In genomic region chr6:45419574-45420082, GRCh38 we compare ENCODE assay signal across 8 cellular contexts. TPM values are rescaled to one million over a fixed set of nuclear protein-coding genes. Genes with fewer than 3 reads are reported as not detected.
DNase-seq lines count a peak whose midpoint lies in the region; ATAC-seq, FAIRE-seq and TF ChIP-seq lines count a peak whose summit lies in the region.

No MANE protein-coding gene starts in this region.

- H3K36me3 Mint-ChIP-seq in stimulated activated naive B cell treated with anti-CD40 and anti-IgM and Interleukin-4, amounts not matched to agents 10 μg/mL and 1 μg/mL and 100 μg/mL, for 72 hours: peaks cover 0 to 3% of the 10 kb centered on the region in 2 donors

- H3K4ac ChIP-seq in H1 (replicated peaks; ENCODE audit: insufficient read length, low read depth, low read length): peak overlapping the region; percentile 69

- H3K9me3 ChIP-seq in H1 (ENCODE audit: insufficient read depth in 2 of 2, low read depth in 1 of 2, low read length in 1 of 2) (no peaks in the 10 kb centered on the region), mucosa of descending colon (no peaks in the 10 kb centered on the region)

- no peaks in the 10 kb centered on the region for H3K79me1 ChIP-seq in H1 (ENCODE audit: low read depth, low read length)

- H4K20me1 ChIP-seq in H1 (replicated peaks in 1 of 2; ENCODE audit: control insufficient read depth in 1 of 2, insufficient read depth in 2 of 2, low read length in 2 of 2): peaks cover 0 to 2% of the 10 kb centered on the region in 2 experiments

- H3K4me1 Mint-ChIP-seq in stimulated activated naive B cell treated with anti-CD40 and anti-IgM and Interleukin-4, amounts not matched to agents 10 μg/mL and 1 μg/mL and 100 μg/mL, for 72 hours: peaks cover 33 to 53% of the 10 kb centered on the region in 2 donors

- H2AFZ ChIP-seq in H1 (ENCODE audit: low read length): no peak overlapping the region

- no peaks in the 10 kb centered on the region for H3K9me3 Mint-ChIP-seq in stimulated activated naive B cell treated with anti-CD40 and anti-IgM and Interleukin-4, amounts not matched to agents 10 μg/mL and 1 μg/mL and 100 μg/mL, for 72 hours

- peaks cover 26 to 66% (median 56%) of the 10 kb centered on the region in 4 experiments for H3K27me3 ChIP-seq in H1 (replicated peaks in 1 of 4; ENCODE audit: control insufficient read depth in 3 of 4, extremely low read depth in 1 of 4, insufficient read depth in 3 of 4, low read length in 3 of 4)

- no peak overlapping the region for H2AK5ac ChIP-seq in H1 (ENCODE audit: low read depth, low read length)

- TF ChIP-seq POLR2A in H1 (IDR thresholded peaks at IDR 0.05; ENCODE audit: control extremely low read depth in 1 of 2, low read depth in 2 of 2, low read length in 2 of 2): no peak

- peak overlapping the region; percentile 31 for H4K8ac ChIP-seq in H1 (ENCODE audit: extremely low read depth, insufficient read depth, low read length)

- H3K23ac ChIP-seq in H1 (ENCODE audit: insufficient read length): no peak overlapping the region

- peak overlapping the region; percentile 15 to 82 (median 24); a peak in 5 of 8 replicates for H3K4me3 ChIP-seq in H1 (ENCODE audit: extremely low read depth in 1 of 4, insufficient read depth in 2 of 4, low read depth in 3 of 4, low read length in 4 of 4)
- no peak overlapping the region for H3K4me3 ChIP-seq in mucosa of descending colon

- no peak overlapping the region for H3K9ac ChIP-seq in H1 (replicated peaks in 1 of 4; ENCODE audit: extremely low read depth in 1 of 4, low read depth in 3 of 4, low read length in 3 of 4)

- peak; percentile 41 for DNase-seq in EL
- peak; percentile 10 to 38 for DNase-seq in NCI-H1930 (lab: John Stamatoyannopoulos, UW)
- peak; percentile 44 to 48 for DNase-seq in activated CD4-positive, alpha-beta T cell treated with anti-CD3 and anti-CD28 coated beads, Interleukin-2, amount 50 U/mL, for 4 hours
- DNase-seq in H1 (ENCODE audit: low read depth in 1 of 2, low spot score in 2 of 2): peak in 1 of 2 experiments; percentile 76
- DNase-seq in mucosa of descending colon: peak; percentile 63 to 75 (median 71)
- peak; percentile 32 for DNase-seq in stimulated activated naive B cell treated with anti-CD40 and anti-IgM and Interleukin-4, amounts not matched to agents 10 μg/mL and 1 μg/mL and 100 μg/mL, for 72 hours

- no peak overlapping the region for H2BK20ac ChIP-seq in H1 (ENCODE audit: low read length)

- H2BK120ac ChIP-seq in H1 (replicated peaks; ENCODE audit: low read depth, low read length): no peak overlapping the region

- H2BK15ac ChIP-seq in H1 (ENCODE audit: low read length): 0 out of 2 replicates have a peak overlapping the region, but pooled peaks have one; percentile 66

- H4K91ac ChIP-seq in H1 (replicated peaks; ENCODE audit: insufficient read length, low read length): no peak overlapping the region

- TF ChIP-seq CTCF in H1 (IDR thresholded peaks at IDR 0.05; ENCODE audit: control extremely low read depth in 1 of 3, insufficient read depth in 1 of 3, low read depth in 1 of 3, low read length in 3 of 3) (peak in 2 of 3 experiments; percentile 34 to 64; a peak in 3 of 4 replicates), mucosa of descending colon (IDR thresholded peaks at IDR 0.05) (no peak)

- H3K56ac ChIP-seq in H1 (replicated peaks; ENCODE audit: insufficient read length, low read depth, low read length): no peak overlapping the region

- H3K27me3 Mint-ChIP-seq in stimulated activated naive B cell treated with anti-CD40 and anti-IgM and Interleukin-4, amounts not matched to agents 10 μg/mL and 1 μg/mL and 100 μg/mL, for 72 hours: peaks cover 49 to 55% of the 10 kb centered on the region in 2 donors

- peaks cover 0 to 13% (median 6%) of the 10 kb centered on the region in 4 experiments; a peak in 6 of 7 replicates for H3K4me1 ChIP-seq in H1 (replicated peaks in 1 of 4; ENCODE audit: control insufficient read depth in 3 of 4, insufficient read depth in 4 of 4, low read length in 3 of 4)
- H3K4me1 ChIP-seq in mucosa of descending colon (ENCODE audit: low read depth): peaks cover 16% of the 10 kb centered on the region

- H2BK12ac ChIP-seq in H1 (ENCODE audit: low read depth, low read length): no peak overlapping the region; the same call in 1 of the 2 replicates

- no peak overlapping the region for H3K27ac ChIP-seq in H1 (ENCODE audit: low read depth, low read length)

- no peaks in the 10 kb centered on the region for H3K36me3 ChIP-seq in H1 (ENCODE audit: control insufficient read depth in 2 of 4, insufficient read depth in 4 of 4, low read length in 3 of 4)
- no peaks in the 10 kb centered on the region for H3K36me3 ChIP-seq in mucosa of descending colon (ENCODE audit: low read depth)

- FAIRE-seq in H1 (lab: Jason Lieb, UNC): no peak

- CTCF ChIA-PET in H1 (lab: Charles Lee; ENCODE audit: partially characterized antibody): interaction anchor here (0.6 to 2.5 kb wide), 9 partner anchors 44 to 945 kb away, joined by 3 to 8 read pairs (median 3); no protein-coding TSS in a partner anchor

- peak; percentile 45 for ATAC-seq in mucosa of descending colon
- peak; percentile 43 to 49 for ATAC-seq in stimulated activated naive B cell treated with anti-CD40 and anti-IgM and Interleukin-4, amounts not matched to agents 10 μg/mL and 1 μg/mL and 100 μg/mL, for 72 hours (replicated peaks)
- no peak for ATAC-seq in HG02970 (IDR thresholded peaks at IDR 0.05; ENCODE audit: low FRiP score, unreplicated experiment)
- ATAC-seq in HG03196 (IDR thresholded peaks at IDR 0.05; ENCODE audit: unreplicated experiment): no peak

- peak overlapping the region; percentile 78 to 83 for H3K4me3 Mint-ChIP-seq in stimulated activated naive B cell treated with anti-CD40 and anti-IgM and Interleukin-4, amounts not matched to agents 10 μg/mL and 1 μg/mL and 100 μg/mL, for 72 hours

- no peak overlapping the region; the same call in 1 of the 2 replicates for H2BK5ac ChIP-seq in H1 (ENCODE audit: low read depth, low read length)

- H3K27ac Mint-ChIP-seq in stimulated activated naive B cell treated with anti-CD40 and anti-IgM and Interleukin-4, amounts not matched to agents 10 μg/mL and 1 μg/mL and 100 μg/mL, for 72 hours: peak overlapping the region; percentile 75

- no peak overlapping the region for H3K14ac ChIP-seq in H1 (ENCODE audit: insufficient read length)

- 5% methylated on average over 28 of the region's 38 CpGs; no CpG with 5 or more reads in 1 of the 2 experiments for WGBS in H1 (ENCODE audit: extremely low coverage in 1 of 2, insufficient coverage in 1 of 2, insufficient read length in 1 of 2, insufficient replicate concordance in 2 of 2, low coverage in 1 of 2, low lambda C conversion rate in 2 of 2, missing lambda C conversion rate in 1 of 2), 2 experiments

- H3K18ac ChIP-seq in H1 (ENCODE audit: extremely low read depth, low read length): no peak overlapping the region

- intact Hi-C loops in mucosa of descending colon (cut with DNase I, micrococcal nuclease): no loop called here

- H3K4me2 ChIP-seq in H1 (ENCODE audit: insufficient read depth in 1 of 2, low read depth in 2 of 2, low read length in 2 of 2): peak overlapping the region; percentile 85 to 96

- peaks cover 22% of the 10 kb centered on the region for H3K23me2 ChIP-seq in H1 (ENCODE audit: low read depth, low read length)

- H4K5ac ChIP-seq in H1 (ENCODE audit: insufficient read length, low read depth, low read length): no peak overlapping the region

- H3K79me2 ChIP-seq in H1 (ENCODE audit: control insufficient read depth in 1 of 2, insufficient read depth in 2 of 2, low read length in 2 of 2): no peaks in the 10 kb centered on the region

- TF ChIP-seq RAD21 in H1 (IDR thresholded peaks at IDR 0.05 in 1 of 2, conservative IDR thresholded peaks at IDR 0.05 in 1 of 2; ENCODE audit: low read depth in 2 of 2, low read length in 2 of 2): peak; percentile 65 to 76

- TF ChIP-seq EP300 in H1 (IDR thresholded peaks at IDR 0.05; ENCODE audit: borderline replicate concordance in 1 of 2, low read depth in 2 of 2, low read length in 2 of 2): no peak

- POLR2A ChIA-PET in H1 (lab: Charles Lee; ENCODE audit: partially characterized antibody): interaction anchor here (0.7 to 1.4 kb wide), 2 partner anchors 42 to 68 kb away, joined by 3 to 5 read pairs; partner anchors contain the start of gene SUPT3H

TF ChIP-seq in H1, 55 proteins besides CTCF, POLR2A, EP300 and RAD21 (continues in another document):
- TF ChIP-seq KDM4A (IDR thresholded peaks at IDR 0.05; ENCODE audit: low read depth, low read length, severe bottlenecking): peak; percentile 18
- peak; percentile 87 for TF ChIP-seq TBP (IDR thresholded peaks at IDR 0.05; ENCODE audit: low read depth, low read length)
- TF ChIP-seq MAX (IDR thresholded peaks at IDR 0.05): peak; percentile 6
- no peak for TF ChIP-seq PHF8 (conservative IDR thresholded peaks at IDR 0.05; ENCODE audit: low read depth, low read length)
- TF ChIP-seq HDAC2 (IDR thresholded peaks at IDR 0.05; ENCODE audit: borderline replicate concordance in 1 of 2, low read depth in 2 of 2, low read length in 2 of 2): 0 out of 4 replicates have a peak, but pooled peaks of 1 of the 2 experiments have one; percentile 33
- TF ChIP-seq GTF2F1 (IDR thresholded peaks at IDR 0.05; ENCODE audit: borderline replicate concordance, low read depth, low read length): no peak
- TF ChIP-seq EZH2 (IDR thresholded peaks at IDR 0.05; ENCODE audit: low read depth, low read length, severe bottlenecking): peak; percentile 40
- TF ChIP-seq, protein P1, sequence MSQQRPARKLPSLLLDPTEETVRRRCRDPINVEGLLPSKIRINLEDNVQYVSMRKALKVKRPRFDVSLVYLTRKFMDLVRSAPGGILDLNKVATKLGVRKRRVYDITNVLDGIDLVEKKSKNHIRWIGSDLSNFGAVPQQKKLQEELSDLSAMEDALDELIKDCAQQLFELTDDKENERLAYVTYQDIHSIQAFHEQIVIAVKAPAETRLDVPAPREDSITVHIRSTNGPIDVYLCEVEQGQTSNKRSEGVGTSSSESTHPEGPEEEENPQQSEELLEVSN (IDR thresholded peaks at IDR 0.05): peak; percentile 28; the same call in 1 of the 2 replicates
- TF ChIP-seq POU5F1 (IDR thresholded peaks at IDR 0.05; ENCODE audit: low read depth, low read length): no peak
- no peak for TF ChIP-seq CHD1 (IDR thresholded peaks at IDR 0.05; ENCODE audit: low read depth, low read length)

RNA-seq across cellular contexts. Expression of gene SUPT3H, which starts 41.9 kb away (rescaled TPM):
- 18.8 and 25.0 TPM in 2 replicates for total RNA-seq in H1 (2021; fragmentation: NEBNext Ultra II Directional; extraction: Animal tissue kit (Norgen Biotek cat#: 25700))
- 14.7 and 23.0 TPM in 2 replicates for polyA plus RNA-seq in H1 (2011; rRNA removed)
- 20.5 TPM for polyA plus RNA-seq in H1 (2011; cell fraction: cytosol; rRNA removed)
- 21.5 TPM for polyA plus RNA-seq in H1 (2011; cell fraction: nucleus; rRNA removed)
- polyA plus RNA-seq in H1 (2012, experiment 1 of 2): 19.8 to 23.9 TPM (median 21.9 TPM) in 4 replicates
- 5.6 TPM for polyA plus RNA-seq in H1 (2012, experiment 2 of 2)
- polyA plus RNA-seq in H1 (2013, experiment 1 of 2): 19.0 TPM
- polyA plus RNA-seq in H1 (2013, experiment 2 of 2): 22.8 TPM
- 33.6 and 42.7 TPM in 2 replicates for polyA minus RNA-seq in H1 (2011; rRNA and poly(A)+ RNA removed)
- 16.9 TPM for polyA minus RNA-seq in H1 (2011; cell fraction: cytosol; rRNA and poly(A)+ RNA removed)
- polyA minus RNA-seq in H1 (2011; cell fraction: nucleus; rRNA and poly(A)+ RNA removed): 45.3 TPM
- 1 to 10 TPM; 3.0 to 8.1 (median 3.5) TPM for total RNA-seq in mucosa of descending colon

Comparison
In these comparisons a context has a peak if more than half of its experiments do, and no peak if none do; other contexts are left out.
1. ATAC-seq: peak in mucosa of descending colon (single experiment) and stimulated activated naive B cell treated with anti-CD40 and anti-IgM and Interleukin-4, amounts not matched to agents 10 μg/mL and 1 μg/mL and 100 μg/mL, for 72 hours (2 of 2); none in HG02970 (single experiment) and HG03196 (single experiment).